In genomic region chr7:33716581-33717477, GRCh38 we compare ENCODE assay signal across 8 cellular contexts.
A peak's percentile ranks its signal among the peaks of the same experiment; 100 is the strongest.
DNase-seq lines count a peak whose midpoint lies in the region; ATAC-seq and TF ChIP-seq lines count a peak whose summit lies in the region.

No MANE protein-coding gene starts in this region.

- H3K79me2 ChIP-seq in hepatocyte = no peaks in the 10 kb centered on the region

- ATAC-seq in GM19324 (IDR thresholded peaks at IDR 0.05; ENCODE audit: low FRiP score, unreplicated experiment) = no peak
- no peak for ATAC-seq in stimulated activated memory B cell treated with anti-CD40 and anti-IgM and Interleukin-4, amounts not matched to agents 10 μg/mL and 1 μg/mL and 100 μg/mL, for 72 hours

- DNase-seq in AG10803 (ENCODE audit: low read depth) (peak; percentile 69), HCEC 1CT (peak; percentile 57), SW480 (ENCODE audit: low spot score) (peak; percentile 63), hepatocyte (ENCODE audit: low spot score) (peak; percentile 69), tibial nerve (ENCODE audit: low spot score in 2 of 2) (peak in 1 of 2 donors; percentile 60)
- DNase-seq in stimulated activated CD4-positive, alpha-beta T cell treated with anti-CD3 and anti-CD28 coated beads, Interleukin-15, amount 100 ng/mL, for 24 hours = no peak

- H3K4me3 ChIP-seq in AG10803 (ENCODE audit: low read length) = no peak overlapping the region
- H3K4me3 ChIP-seq in hepatocyte = no peak overlapping the region
- no peak overlapping the region for H3K4me3 ChIP-seq in tibial nerve

- H3K27ac ChIP-seq in hepatocyte (no peak overlapping the region), tibial nerve (no peak overlapping the region)

- no peaks in the 10 kb centered on the region for H4K20me1 ChIP-seq in hepatocyte (ENCODE audit: insufficient read depth, poor library complexity, severe bottlenecking)

- no peak overlapping the region for H3K4me2 ChIP-seq in hepatocyte

- no peak overlapping the region for H2AFZ ChIP-seq in hepatocyte

- H3K4me3 Mint-ChIP-seq in stimulated activated memory B cell treated with anti-CD40 and anti-IgM and Interleukin-4, amounts not matched to agents 10 μg/mL and 1 μg/mL and 100 μg/mL, for 72 hours = no peak overlapping the region

- no peaks in the 10 kb centered on the region for H3K36me3 ChIP-seq in hepatocyte (replicated peaks; ENCODE audit: insufficient read depth, low read depth)
- no peaks in the 10 kb centered on the region for H3K36me3 ChIP-seq in tibial nerve

- no peak for TF ChIP-seq POLR2A in tibial nerve (IDR thresholded peaks at IDR 0.05)

- H3K27me3 Mint-ChIP-seq in stimulated activated memory B cell treated with anti-CD40 and anti-IgM and Interleukin-4, amounts not matched to agents 10 μg/mL and 1 μg/mL and 100 μg/mL, for 72 hours = peaks cover 13% of the 10 kb centered on the region

- H3K4me1 Mint-ChIP-seq in stimulated activated memory B cell treated with anti-CD40 and anti-IgM and Interleukin-4, amounts not matched to agents 10 μg/mL and 1 μg/mL and 100 μg/mL, for 72 hours = no peaks in the 10 kb centered on the region

- H3K9me3 ChIP-seq in hepatocyte (ENCODE audit: low read depth) = no peaks in the 10 kb centered on the region
- peaks cover 0 to 7% (median 0%) of the 10 kb centered on the region in 4 donors for H3K9me3 ChIP-seq in tibial nerve

- peaks cover 2% of the 10 kb centered on the region for H3K4me1 ChIP-seq in hepatocyte (ENCODE audit: insufficient read depth)
- H3K4me1 ChIP-seq in tibial nerve = peaks cover 0 to 10% (median 7%) of the 10 kb centered on the region in 4 donors

- TF ChIP-seq CTCF in AG10803 (conservative IDR thresholded peaks at IDR 0.05; ENCODE audit: low read length) (peak; percentile 72), hepatocyte (IDR thresholded peaks at IDR 0.05; ENCODE audit: poor library complexity) (peak; percentile 79), tibial nerve (IDR thresholded peaks at IDR 0.05) (peak; percentile 38 to 67 (median 45))

- H3K9me3 Mint-ChIP-seq in stimulated activated memory B cell treated with anti-CD40 and anti-IgM and Interleukin-4, amounts not matched to agents 10 μg/mL and 1 μg/mL and 100 μg/mL, for 72 hours = no peaks in the 10 kb centered on the region

- H3K9me2 ChIP-seq in hepatocyte (replicated peaks; ENCODE audit: insufficient read depth) = no peaks in the 10 kb centered on the region

- no peak for TF ChIP-seq EP300 in tibial nerve (IDR thresholded peaks at IDR 0.05)

- H3K27ac Mint-ChIP-seq in stimulated activated memory B cell treated with anti-CD40 and anti-IgM and Interleukin-4, amounts not matched to agents 10 μg/mL and 1 μg/mL and 100 μg/mL, for 72 hours = no peak overlapping the region

- WGBS in hepatocyte (ENCODE audit: low lambda C conversion rate, missing lambda C conversion rate) = 59% methylated on average over 2 of the region's 2 CpGs
- WGBS in tibial nerve, 2 donors = 74 to 77% methylated on average over 2 of the region's 2 CpGs

- H3K27me3 ChIP-seq in hepatocyte (peaks cover 4% of the 10 kb centered on the region), tibial nerve (no peaks in the 10 kb centered on the region)

- peaks cover 17% of the 10 kb centered on the region for H3K36me3 Mint-ChIP-seq in stimulated activated memory B cell treated with anti-CD40 and anti-IgM and Interleukin-4, amounts not matched to agents 10 μg/mL and 1 μg/mL and 100 μg/mL, for 72 hours
